ENCODE assay signal across 14 cellular contexts in genomic region chr3:36923981-36924747, GRCh38. TPM values are rescaled to one million over a fixed set of nuclear protein-coding genes. Genes with fewer than 3 reads are reported as not detected.
DNase-seq lines count a peak whose midpoint lies in the region; ATAC-seq and TF ChIP-seq lines count a peak whose summit lies in the region.
"Had no signal": no experiment of that assay in that cellular context is flagged by ENCODE, and none has a peak within 500 bp of the region (broad histone marks: within the 10 kb centered on the region; RNA-seq: fewer than 3 reads in every experiment).

No MANE protein-coding gene starts in this region.

- POLR2A ChIA-PET in PC-9 (lab: Charles Lee; ENCODE audit: unreplicated experiment), result no interaction called here

- no peak for ATAC-seq in stimulated activated effector memory CD8-positive, alpha-beta T cell treated with anti-CD3 and anti-CD28 coated beads, Interleukin-12 subunit alpha, Interleukin-12 subunit beta, amount 100 ng/mL, for 72 hours
- no peak for ATAC-seq in HG03095 (IDR thresholded peaks at IDR 0.05; ENCODE audit: unreplicated experiment)

- H3K4me3 ChIP-seq in OCI-LY1 (ENCODE audit: low read depth, low read length, poor library complexity, severe bottlenecking), result peak overlapping the region; percentile 73
- H3K4me3 ChIP-seq in PC-9, result no peak overlapping the region
- H3K4me3 ChIP-seq: heart right ventricle had no signal

- no peaks in the 10 kb centered on the region for H3K36me3 Mint-ChIP-seq in stimulated activated effector memory CD8-positive, alpha-beta T cell treated with anti-CD3 and anti-CD28 coated beads, Interleukin-12 subunit alpha, Interleukin-12 subunit beta, amount 100 ng/mL, for 72 hours

- H3F3A ChIP-seq in OCI-LY1 (ENCODE audit: insufficient read depth, low read length), result no peaks in the 10 kb centered on the region; the same call in 1 of the 2 replicates
- no peaks in the 10 kb centered on the region for H3F3A ChIP-seq in PC-9 (ENCODE audit: insufficient read depth, low read depth)

- peak overlapping the region; percentile 34 for H3K4me3 Mint-ChIP-seq in stimulated activated effector memory CD8-positive, alpha-beta T cell treated with anti-CD3 and anti-CD28 coated beads, Interleukin-12 subunit alpha, Interleukin-12 subunit beta, amount 100 ng/mL, for 72 hours

- H3K79me2 ChIP-seq in OCI-LY1 (ENCODE audit: insufficient read depth, low read length) (peaks cover 35% of the 10 kb centered on the region), PC-9 (ENCODE audit: low read depth) (no peaks in the 10 kb centered on the region)

- no peaks in the 10 kb centered on the region for H3K9me2 ChIP-seq in OCI-LY1 (ENCODE audit: low read depth, low read length)
- no peaks in the 10 kb centered on the region for H3K9me2 ChIP-seq in PC-9 (ENCODE audit: insufficient read depth)

- peaks cover 8% of the 10 kb centered on the region for H3K4me1 Mint-ChIP-seq in stimulated activated effector memory CD8-positive, alpha-beta T cell treated with anti-CD3 and anti-CD28 coated beads, Interleukin-12 subunit alpha, Interleukin-12 subunit beta, amount 100 ng/mL, for 72 hours

- peaks cover 27% of the 10 kb centered on the region for H3K36me3 ChIP-seq in OCI-LY1 (ENCODE audit: insufficient read depth, low read length)
- no peaks in the 10 kb centered on the region for H3K36me3 ChIP-seq in PC-9 (ENCODE audit: low read depth)
- H3K36me3 ChIP-seq: heart right ventricle had no signal

- peaks cover 10% of the 10 kb centered on the region for H3K9me3 Mint-ChIP-seq in stimulated activated effector memory CD8-positive, alpha-beta T cell treated with anti-CD3 and anti-CD28 coated beads, Interleukin-12 subunit alpha, Interleukin-12 subunit beta, amount 100 ng/mL, for 72 hours

- H3K4me2 ChIP-seq in OCI-LY1 (ENCODE audit: low read length), result peak overlapping the region; percentile 98
- H3K4me2 ChIP-seq in PC-9, result no peak overlapping the region

- DNase-seq in ELF-1 (ENCODE audit: low read depth, low spot score), result peak; percentile 44
- DNase-seq in iPS-NIHi7 (ENCODE audit: extremely low spot score), result peak; percentile 20
- no peak for DNase-seq in stimulated activated effector memory CD8-positive, alpha-beta T cell treated with anti-CD3 and anti-CD28 coated beads, Interleukin-12 subunit alpha, Interleukin-12 subunit beta, amount 100 ng/mL, for 72 hours (ENCODE audit: low spot score in 2 of 2)
- no peak for DNase-seq in PC-9
- no peak for DNase-seq in Ammon's horn (ENCODE audit: low spot score)
- DNase-seq: caudate nucleus, GOT3, heart right ventricle, kidney, NCI-H1694, NCI-H226 had no signal

- CTCF ChIA-PET in PC-9 (lab: Charles Lee), result no interaction called here

- BruUV-seq in PC-9 (replicated peaks; lab: Mats Ljungman, UMichigan), result no TSS peak

- intact Hi-C loops in PC-9 (cut with micrococcal nuclease; ENCODE audit: unreplicated experiment), result no loop called here

- no peak overlapping the region for H2AFZ ChIP-seq in OCI-LY1 (ENCODE audit: low read length)
- no peak overlapping the region for H2AFZ ChIP-seq in PC-9

- H3K27ac ChIP-seq in OCI-LY1 (ENCODE audit: low read depth, low read length, poor library complexity, severe bottlenecking) (peak overlapping the region; percentile 94), PC-9 (no peak overlapping the region)
- H3K27ac ChIP-seq: heart right ventricle had no signal

- H3K9me3 ChIP-seq in OCI-LY1 (ENCODE audit: low read length) (peaks cover 9% of the 10 kb centered on the region), PC-9 (ENCODE audit: insufficient read depth, low read depth) (no peaks in the 10 kb centered on the region)

- TF ChIP-seq CTCF in OCI-LY1 (IDR thresholded peaks at IDR 0.05; ENCODE audit: low read length) (no peak), PC-9 (conservative IDR thresholded peaks at IDR 0.05) (no peak)

- H4K20me1 ChIP-seq in OCI-LY1 (ENCODE audit: insufficient read depth, low read length), result no peaks in the 10 kb centered on the region
- no peaks in the 10 kb centered on the region for H4K20me1 ChIP-seq in PC-9 (ENCODE audit: insufficient read depth)

- no peaks in the 10 kb centered on the region for H3K27me3 ChIP-seq in OCI-LY1 (ENCODE audit: insufficient read depth, low read length)
- no peaks in the 10 kb centered on the region for H3K27me3 ChIP-seq in PC-9 (ENCODE audit: insufficient read depth, low read depth)
- H3K27me3 ChIP-seq: heart right ventricle had no signal

- peak overlapping the region; percentile 89 for H3K9ac ChIP-seq in OCI-LY1 (ENCODE audit: low read length)

- H3K4me1 ChIP-seq in OCI-LY1 (ENCODE audit: insufficient read depth, low read length, severe bottlenecking), result peaks cover 66% of the 10 kb centered on the region
- no peaks in the 10 kb centered on the region for H3K4me1 ChIP-seq in PC-9 (replicated peaks; ENCODE audit: insufficient read depth)

- H3K27ac Mint-ChIP-seq in stimulated activated effector memory CD8-positive, alpha-beta T cell treated with anti-CD3 and anti-CD28 coated beads, Interleukin-12 subunit alpha, Interleukin-12 subunit beta, amount 100 ng/mL, for 72 hours, result peak overlapping the region; percentile 0
- H3K27ac Mint-ChIP-seq: activated T-helper 2 cell treated with anti-CD3 and anti-CD28 coated beads, Interferon-gamma antibody, Interleukin-2, Interleukin-4, amounts not matched to agents 10 μg/mL and 5 μg/mL and 100 μg/mL, durations not matched to agents 14 hours and 24 hours and 36 hours had no signal

RNA-seq across cellular contexts. Expression of gene TRANK1, which starts 20.7 kb away (rescaled TPM):
- total RNA-seq in PC-9 (2021), result 8.9 and 12.1 TPM in 2 replicates

Comparison
In these comparisons a context has a peak if more than half of its experiments do, and no peak if none do; other contexts are left out.
1. DNase-seq: peak in ELF-1 (single experiment) and iPS-NIHi7 (single experiment); none in stimulated activated effector memory CD8-positive, alpha-beta T cell treated with anti-CD3 and anti-CD28 coated beads, Interleukin-12 subunit alpha, Interleukin-12 subunit beta, amount 100 ng/mL, for 72 hours (0 of 2), PC-9 (0 of 2) and Ammon's horn (single experiment).